1 cellular context compared by ENCODE assay signal in the genomic region with DNA sequence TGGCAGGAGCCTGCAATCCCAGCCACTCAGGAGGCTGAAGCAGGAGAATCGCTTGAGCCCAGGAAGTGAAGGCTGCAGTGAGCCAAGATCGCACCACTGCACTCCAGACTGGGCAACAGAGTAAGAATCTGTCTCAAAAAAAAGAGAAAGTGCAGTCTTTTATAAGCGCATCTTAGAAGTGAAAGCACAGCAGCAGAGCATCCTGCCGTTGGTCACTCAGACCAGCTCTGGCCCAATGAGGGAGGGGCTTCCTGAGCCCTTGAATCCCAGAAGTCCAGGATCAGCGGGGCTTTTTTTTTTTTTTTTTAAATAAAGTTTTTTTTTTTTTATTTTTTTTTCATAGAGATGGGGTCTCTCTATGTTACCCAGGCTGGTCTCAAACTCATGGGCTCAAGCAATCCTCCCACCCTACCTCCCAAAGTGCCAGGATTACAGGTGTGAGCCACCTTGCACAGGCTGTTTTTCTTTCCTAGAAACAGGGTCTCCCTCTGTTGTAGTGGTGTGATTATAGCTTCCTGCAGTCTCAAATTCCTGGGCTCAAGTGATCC.
TF ChIP-seq lines count a peak whose summit lies in the region.

No MANE protein-coding gene starts in this region.

TF ChIP-seq in HEK293, 187 proteins besides CTCF, POLR2A, EP300 and RAD21:
- TF ChIP-seq ZNF362 (tag by site-specific recombination; IDR thresholded peaks at IDR 0.05) (peak; percentile 50; the same call in 1 of the 2 replicates), ZNF626 (tag by site-specific recombination; IDR thresholded peaks at IDR 0.05) (no peak), ZNF792 (tag by site-specific recombination; IDR thresholded peaks at IDR 0.05) (no peak)
